Comparison of ENCODE assay signal across 8 cellular contexts in the genomic region with DNA sequence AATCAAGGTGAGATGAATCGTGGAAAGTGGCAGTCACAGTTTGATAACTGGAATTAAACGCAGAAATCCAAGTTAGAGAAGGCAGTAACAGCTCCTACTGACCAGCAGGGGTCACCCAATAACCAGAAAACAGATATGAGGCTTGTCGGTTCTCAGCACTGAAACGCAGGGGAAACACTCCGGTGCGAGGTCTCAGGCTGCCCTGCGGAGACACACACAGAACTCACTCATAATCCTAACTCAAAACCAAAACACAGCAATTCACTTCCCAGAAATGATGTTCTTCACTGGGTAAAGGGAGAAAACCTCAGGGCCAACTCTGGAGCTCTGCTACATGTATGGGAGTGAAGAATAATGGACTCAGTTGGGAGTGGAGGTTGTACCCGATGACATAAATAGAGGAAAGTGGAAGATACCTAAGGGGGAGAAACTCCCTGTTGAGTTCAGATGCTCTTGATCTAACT.
DNase-seq lines count a peak whose midpoint lies in the region; ATAC-seq and TF ChIP-seq lines count a peak whose summit lies in the region.

No MANE protein-coding gene starts in this region.

- H3K9me3 Mint-ChIP-seq in stimulated activated naive CD8-positive, alpha-beta T cell treated with anti-CD3 and anti-CD28 coated beads, Interleukin-15, amount 100 ng/mL, for 72 hours: peaks cover 0 to 11% of the 10 kb centered on the region in 2 donors

- H3K36me3 ChIP-seq in RWPE2 (ENCODE audit: low read depth): no peaks in the 10 kb centered on the region

- no peaks in the 10 kb centered on the region for H3K9me3 ChIP-seq in RWPE2 (ENCODE audit: severe bottlenecking)

- H3K4me3 ChIP-seq in RWPE2 (ENCODE audit: severe bottlenecking): no peak overlapping the region

- H3K27ac ChIP-seq in 22Rv1 (no peak overlapping the region), RWPE2 (ENCODE audit: poor library complexity, severe bottlenecking) (no peak overlapping the region)

- H3K4me1 ChIP-seq in RWPE2 (ENCODE audit: insufficient read depth, poor library complexity, severe bottlenecking): peaks cover 8% of the 10 kb centered on the region

- H3K27ac Mint-ChIP-seq in stimulated activated naive CD8-positive, alpha-beta T cell treated with anti-CD3 and anti-CD28 coated beads, Interleukin-15, amount 100 ng/mL, for 72 hours: no peak overlapping the region

- DNase-seq in GF-D8 (lab: John Stamatoyannopoulos, UW) (peak; percentile 18), H4 (ENCODE audit: low spot score) (peak; percentile 81), KG1 (lab: John Stamatoyannopoulos, UW) (peak; percentile 7), RWPE2 (ENCODE audit: low spot score) (no peak), kidney glomerular epithelial cell (lab: John Stamatoyannopoulos, UW) (peak; percentile 80)
- peak; percentile 3 for DNase-seq in central memory CD4-positive, alpha-beta T cell
- peak; percentile 20 to 27 for DNase-seq in stimulated activated naive CD8-positive, alpha-beta T cell treated with anti-CD3 and anti-CD28 coated beads, Interleukin-15, amount 100 ng/mL, for 72 hours

- peak; percentile 77 for TF ChIP-seq CTCF in 22Rv1 (IDR thresholded peaks at IDR 0.05)
- TF ChIP-seq CTCF in RWPE2 (IDR thresholded peaks at IDR 0.05; ENCODE audit: poor library complexity, severe bottlenecking): peak; percentile 87

- H3K4me3 Mint-ChIP-seq in stimulated activated naive CD8-positive, alpha-beta T cell treated with anti-CD3 and anti-CD28 coated beads, Interleukin-15, amount 100 ng/mL, for 72 hours: no peak overlapping the region

- H3K27me3 Mint-ChIP-seq in stimulated activated naive CD8-positive, alpha-beta T cell treated with anti-CD3 and anti-CD28 coated beads, Interleukin-15, amount 100 ng/mL, for 72 hours: peaks cover 27% of the 10 kb centered on the region

- peaks cover 4% of the 10 kb centered on the region for H3K4me1 Mint-ChIP-seq in stimulated activated naive CD8-positive, alpha-beta T cell treated with anti-CD3 and anti-CD28 coated beads, Interleukin-15, amount 100 ng/mL, for 72 hours

- H3K27me3 ChIP-seq in RWPE2 (ENCODE audit: insufficient read depth, poor library complexity, severe bottlenecking): no peaks in the 10 kb centered on the region

- peak; percentile 83 for ATAC-seq in RWPE2 (ENCODE audit: low read depth)
- ATAC-seq in stimulated activated naive CD8-positive, alpha-beta T cell treated with anti-CD3 and anti-CD28 coated beads, Interleukin-15, amount 100 ng/mL, for 72 hours: peak; percentile 83
